In genomic region chr10:88060762-88061161, GRCh38 we compare ENCODE assay signal across 18 cellular contexts.
"Had no signal": no experiment of that assay in that cellular context is flagged by ENCODE, and none has a peak within 500 bp of the region (broad histone marks: within the 10 kb centered on the region; RNA-seq: fewer than 3 reads in every experiment).

No MANE protein-coding gene starts in this region.

- H3K4me1 ChIP-seq: foreskin keratinocyte had no signal

- H3K27me3 ChIP-seq: cardiac muscle cell, foreskin keratinocyte, heart left ventricle had no signal

- H3K9me3 Mint-ChIP-seq: activated T-cell treated with anti-CD3 and anti-CD28 coated beads, Interleukin-2, amount 50 U/mL, for 4 hours; T-helper 2 cell treated with Interferon-gamma antibody and Interleukin-4, amounts not matched to agents 5 μg/mL and 100 μg/mL, for 36 hours; type B pancreatic cell had no signal

- H3K36me3 ChIP-seq: cardiac muscle cell, heart left ventricle had no signal

- H3K27ac ChIP-seq: cardiac muscle cell, foreskin keratinocyte, parathyroid adenoma, skin epidermis had no signal

- H3K4me3 ChIP-seq: cardiac muscle cell, heart left ventricle, skin epidermis had no signal

- H3K4me3 Mint-ChIP-seq: activated CD8-positive, alpha-beta memory T cell treated with anti-CD3 and anti-CD28 coated beads, Interleukin-2, amount 10 ng/mL, durations not matched to agents 7 days and 5 days; activated T-cell treated with anti-CD3 and anti-CD28 coated beads, Interleukin-2, amount 50 U/mL, for 4 hours; T-helper 2 cell treated with Interferon-gamma antibody and Interleukin-4, amounts not matched to agents 5 μg/mL and 100 μg/mL, for 36 hours; type B pancreatic cell had no signal

- H3K9me3 ChIP-seq: heart left ventricle had no signal

- H3K36me3 Mint-ChIP-seq: type B pancreatic cell had no signal

- H3K79me2 ChIP-seq: parathyroid adenoma had no signal

- DNase-seq: activated CD4-positive, alpha-beta T cell treated with anti-CD3 and anti-CD28 coated beads for 1 hour; activated CD4-positive, alpha-beta T cell treated with anti-CD3 and anti-CD28 coated beads, Interleukin-2, amount 50 U/mL, for 48 hours; activated CD8-positive, alpha-beta memory T cell treated with anti-CD3 and anti-CD28 coated beads, Interleukin-2, amount 10 ng/mL, durations not matched to agents 7 days and 5 days; activated naive CD4-positive, alpha-beta T cell treated with Interleukin-2 at 50 U/mL for 16 hours; activated T-cell treated with anti-CD3 and anti-CD28 coated beads, Interleukin-2, amount 50 U/mL, for 4 hours; foreskin keratinocyte; heart left ventricle; islet precursor cell; mammary epithelial cell; stimulated activated CD4-positive, alpha-beta T cell treated with anti-CD3 and anti-CD28 coated beads, Interleukin-4, amount 100 ng/mL, for 4 hours; substantia nigra; SW 1271 had no signal

- H2AFZ ChIP-seq: parathyroid adenoma had no signal

- H3K27me3 Mint-ChIP-seq: activated CD8-positive, alpha-beta memory T cell treated with anti-CD3 and anti-CD28 coated beads, Interleukin-2, amount 10 ng/mL, durations not matched to agents 7 days and 5 days; type B pancreatic cell had no signal

- H3K9ac ChIP-seq: parathyroid adenoma had no signal

- H3K27ac Mint-ChIP-seq: activated CD8-positive, alpha-beta memory T cell treated with anti-CD3 and anti-CD28 coated beads, Interleukin-2, amount 10 ng/mL, durations not matched to agents 7 days and 5 days; T-helper 2 cell treated with Interferon-gamma antibody and Interleukin-4, amounts not matched to agents 5 μg/mL and 100 μg/mL, for 36 hours; type B pancreatic cell had no signal

- ATAC-seq: activated CD8-positive, alpha-beta memory T cell treated with anti-CD3 and anti-CD28 coated beads, Interleukin-2, amount 10 ng/mL, durations not matched to agents 7 days and 5 days; activated T-cell treated with anti-CD3 and anti-CD28 coated beads, Interleukin-2, amount 50 U/mL, for 4 hours; foreskin keratinocyte; heart left ventricle; left lobe of liver had no signal
